Comparison of ENCODE assay signal across 8 cellular contexts in genomic region chr13:21603531-21604448, GRCh38. TPM values are rescaled to one million over a fixed set of nuclear protein-coding genes. Genes with fewer than 3 reads are reported as not detected.
DNase-seq lines count a peak whose midpoint lies in the region; ATAC-seq, FAIRE-seq and TF ChIP-seq lines count a peak whose summit lies in the region.

Gene MICU2 (minus strand): TSS chr13:21604170. CDS start chr13:21604148, 22 bp downstream.

- 0% methylated on average over 72 to 77 of the region's 77 CpGs for WGBS in psoas muscle, 3 donors

- peak within 1 kb of the TSS; percentile 95 to 97 for H3K27ac ChIP-seq in right atrium auricular region
- H3K27ac ChIP-seq in psoas muscle: peak within 1 kb of the TSS; percentile 98

- H3K4me3 ChIP-seq in right atrium auricular region (peak within 1 kb of the TSS; percentile 77 to 91), psoas muscle (peak within 1 kb of the TSS; percentile 88)

- H3K9me3 ChIP-seq in right atrium auricular region: no peaks in the 10 kb centered on the region
- no peaks in the 10 kb centered on the region for H3K9me3 ChIP-seq in psoas muscle

- peaks cover 0 to 8% of the 10 kb centered on the region in 2 donors for H3K4me1 ChIP-seq in right atrium auricular region
- peaks cover 9% of the 10 kb centered on the region for H3K4me1 ChIP-seq in psoas muscle

- TF ChIP-seq POLR2A in GM15510 (IDR thresholded peaks at IDR 0.05; ENCODE audit: borderline replicate concordance, extremely low read depth, insufficient read length): peak; percentile 96

- peak; percentile 14 to 58 for TF ChIP-seq CTCF in right atrium auricular region (IDR thresholded peaks at IDR 0.05)
- no peak for TF ChIP-seq CTCF in psoas muscle (IDR thresholded peaks at IDR 0.05)

- DNase-seq in NCI-H187 (lab: John Stamatoyannopoulos, UW) (peak; percentile 66 to 78), T-helper 2 cell (peak; percentile 82 to 99 (median 92)), anterior cingulate cortex (lab: John Stamatoyannopoulos, UW) (peak; percentile 46 to 95 (median 87)), right atrium auricular region (ENCODE audit: low spot score) (peak; percentile 88), psoas muscle (peak; percentile 93 to 96), urothelium cell line (ENCODE audit: low spot score) (peak; percentile 88)

- H3K27me3 ChIP-seq in right atrium auricular region: no peaks in the 10 kb centered on the region
- peaks cover 0 to 11% (median 0%) of the 10 kb centered on the region in 3 donors for H3K27me3 ChIP-seq in psoas muscle (ENCODE audit: insufficient read depth in 3 of 3, low read length in 2 of 3)

- H3K36me3 ChIP-seq in right atrium auricular region (no peaks in the 10 kb centered on the region), psoas muscle (ENCODE audit: insufficient read depth in 1 of 2, low read depth in 1 of 2) (peaks cover 0 to 6% of the 10 kb centered on the region in 2 donors)

- peak; percentile 91 for FAIRE-seq in urothelium cell line (lab: Jason Lieb, UNC)

- ATAC-seq in HG02884 (IDR thresholded peaks at IDR 0.05; ENCODE audit: unreplicated experiment): peak; percentile 94
- peak; percentile 98 for ATAC-seq in psoas muscle

- intact Hi-C loops in psoas muscle (cut with DNase I): no loop called here

RNA-seq across cellular contexts. Expression of gene MICU2, which starts in this region (rescaled TPM):
- total RNA-seq in right atrium auricular region: 10 to 100 TPM; 53.7 to 73.6 TPM
- 10 to 100 TPM; 43.6 to 45.5 (median 44.3) TPM for total RNA-seq in psoas muscle
- polyA plus RNA-seq in psoas muscle: 10 to 100 TPM; 44.9 to 51.2 (median 49.1) TPM

Comparison
In these comparisons a context has a peak if more than half of its experiments do, and no peak if none do; other contexts are left out.
1. Peak in every context shown above with its lines: DNase-seq, ATAC-seq, H3K4me3 ChIP-seq and H3K27ac ChIP-seq.